3 cellular contexts compared by ENCODE assay signal in genomic region chr19:37136118-37136517, GRCh38.
A peak's percentile ranks its signal among the peaks of the same experiment; 100 is the strongest.
TF ChIP-seq lines count a peak whose summit lies in the region.

No MANE protein-coding gene starts in this region.

TF ChIP-seq in liver, 16 proteins besides CTCF, POLR2A, EP300 and RAD21:
- TF ChIP-seq TAF1 (conservative IDR thresholded peaks at IDR 0.05) (no peak), HNF4A (conservative IDR thresholded peaks at IDR 0.05) (no peak), JUND (IDR thresholded peaks at IDR 0.05) (no peak)

TF ChIP-seq in HepG2, 621 proteins besides CTCF, POLR2A, EP300 and RAD21:
- TF ChIP-seq CCAR2 (optimal IDR thresholded peaks at IDR 0.05; ENCODE audit: low read depth, low read length) (no peak), ZNF616 (CRISPR knock-in tag; IDR thresholded peaks at IDR 0.05; ENCODE audit: low read depth) (no peak), SNRNP70 (IDR thresholded peaks at IDR 0.05; ENCODE audit: low read depth, low read length) (no peak), GLMP (CRISPR knock-in tag; IDR thresholded peaks at IDR 0.05; ENCODE audit: borderline replicate concordance) (no peak), ZSCAN30 (CRISPR knock-in tag; IDR thresholded peaks at IDR 0.05) (no peak), ATF1 (CRISPR knock-in tag; IDR thresholded peaks at IDR 0.05) (no peak), ZNF557 (CRISPR knock-in tag; IDR thresholded peaks at IDR 0.05) (no peak), ZNF687 (CRISPR knock-in tag; IDR thresholded peaks at IDR 0.05) (no peak), ZZZ3 (CRISPR knock-in tag; IDR thresholded peaks at IDR 0.05; ENCODE audit: borderline replicate concordance) (no peak), CSRNP1 (CRISPR knock-in tag; IDR thresholded peaks at IDR 0.05) (no peak), ZNF496 (CRISPR knock-in tag; IDR thresholded peaks at IDR 0.05; ENCODE audit: insufficient replicate concordance) (no peak)

TF ChIP-seq in K562, 482 proteins besides CTCF, POLR2A, EP300 and RAD21:
- TF ChIP-seq TRIM24 (IDR thresholded peaks at IDR 0.05) (peak; percentile 59 to 70), KLF16 (IDR thresholded peaks at IDR 0.05) (peak; percentile 61; the same call in 1 of the 2 replicates), HNRNPUL1 (IDR thresholded peaks at IDR 0.05; ENCODE audit: low read length) (no peak)
